ENCODE assay signal across 19 cellular contexts in genomic region chr17:34517406-34517805, GRCh38.
"Had no signal": no experiment of that assay in that cellular context is flagged by ENCODE, and none has a peak within 500 bp of the region (broad histone marks: within the 10 kb centered on the region; RNA-seq: fewer than 3 reads in every experiment).

No MANE protein-coding gene starts in this region.

- DNase-seq: hippocampal formation; hypothalamus; immature natural killer cell; islet precursor cell; kidney; kidney glomerular epithelial cell; left cardiac atrium; left colon; left lung; left ventricle myocardium inferior; left ventricle myocardium superior; lower lobe of right lung; mammary epithelial cell; mesenchymal stem cell; mesendoderm; midbrain; mucosa of descending colon; naive B cell; naive thymus-derived CD4-positive, alpha-beta T cell had no signal
